ENCODE assay signal across 2 cellular contexts in the genomic region with DNA sequence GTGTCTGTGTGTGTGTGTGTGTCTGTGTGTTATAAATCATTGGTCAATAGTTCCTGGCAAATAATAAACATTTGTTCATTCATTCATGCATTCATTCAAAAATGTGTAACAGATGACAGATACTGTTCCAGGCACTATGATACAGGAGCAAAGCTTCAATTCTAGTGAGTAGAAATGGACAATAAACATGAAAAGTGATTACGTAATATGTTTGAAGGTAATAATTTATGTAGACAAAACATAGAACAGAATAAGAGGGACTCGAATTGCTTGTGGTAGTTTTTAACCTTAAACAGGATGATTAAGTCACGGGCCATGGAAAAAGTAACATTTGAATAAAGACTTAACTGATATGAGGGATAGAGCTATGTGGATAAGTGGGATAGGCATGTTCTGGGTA.
TF ChIP-seq lines count a peak whose summit lies in the region.

No MANE protein-coding gene starts in this region.

TF ChIP-seq in IMR-90, 13 proteins besides CTCF, POLR2A, EP300 and RAD21:
- TF ChIP-seq SMC3 (IDR thresholded peaks at IDR 0.05; ENCODE audit: low read depth, low read length) (no peak), MAZ (IDR thresholded peaks at IDR 0.05; ENCODE audit: borderline replicate concordance, low read depth, low read length) (no peak), BHLHE40 (IDR thresholded peaks at IDR 0.05; ENCODE audit: low read depth, low read length) (no peak), CEBPB (IDR thresholded peaks at IDR 0.05; ENCODE audit: low read depth, low read length) (peak; percentile 76), FOS (IDR thresholded peaks at IDR 0.05; ENCODE audit: low read depth, low read length) (no peak), CHD1 (IDR thresholded peaks at IDR 0.05; ENCODE audit: low read depth, low read length) (no peak)
TF ChIP-seq in IMR-90: peak in this region for 1.

TF ChIP-seq in K562, 482 proteins besides CTCF, POLR2A, EP300 and RAD21:
- TF ChIP-seq ZNF140 (CRISPR knock-in tag; IDR thresholded peaks at IDR 0.05) (no peak), CEBPB (tag; IDR thresholded peaks at IDR 0.05) (0 out of 2 replicates have a peak, but pooled peaks have one; percentile 11), XRCC3 (IDR thresholded peaks at IDR 0.05) (no peak), CHD1 (IDR thresholded peaks at IDR 0.05; ENCODE audit: low read length) (no peak)
